32 cellular contexts compared by ENCODE assay signal in the genomic region with DNA sequence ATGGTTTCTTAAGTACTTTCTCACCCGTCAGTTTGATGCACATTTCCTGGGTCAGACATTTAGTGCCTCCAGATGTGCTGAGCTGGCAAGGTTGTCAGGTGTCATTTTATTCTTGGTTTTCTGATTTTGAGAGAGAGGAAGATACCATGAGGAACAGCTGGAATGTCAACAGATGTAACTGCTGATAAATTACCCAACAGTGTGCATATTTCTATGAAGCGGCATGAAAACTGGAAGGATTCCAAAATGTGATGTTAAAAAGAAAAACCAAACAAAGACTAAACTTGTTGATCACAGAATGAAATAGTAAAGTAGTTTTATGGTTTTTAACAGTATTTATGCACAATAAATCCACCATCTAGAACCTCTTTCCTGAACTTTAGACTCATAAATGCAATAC.
A peak's percentile ranks its signal among the peaks of the same experiment; 100 is the strongest.
DNase-seq lines count a peak whose midpoint lies in the region; ATAC-seq and TF ChIP-seq lines count a peak whose summit lies in the region.
"Had no signal": no experiment of that assay in that cellular context is flagged by ENCODE, and none has a peak within 500 bp of the region (broad histone marks: within the 10 kb centered on the region; RNA-seq: fewer than 3 reads in every experiment).

No MANE protein-coding gene starts in this region.

- no peak overlapping the region for H3K27ac Mint-ChIP-seq in HFFc6
- H3K27ac Mint-ChIP-seq: activated naive CD8-positive, alpha-beta T cell treated with anti-CD3 and anti-CD28 coated beads, Interleukin-2, amount 10 ng/mL, durations not matched to agents 7 days and 5 days; CD14-positive monocyte; H9; IgD-negative memory B cell; T-helper 17 cell; type B pancreatic cell had no signal

- no peak for ATAC-seq in HG03025 (IDR thresholded peaks at IDR 0.05; ENCODE audit: low FRiP score, unreplicated experiment)
- ATAC-seq: activated T-cell treated with anti-CD3 and anti-CD28 coated beads, Interleukin-2, amount 50 U/mL, for 4 hours; esophagus mucosa; left lung; PC-3; SK-N-SH treated with all-trans-retinoic acid at 6 μM for 48 hours; T-helper 17 cell had no signal

- no peaks in the 10 kb centered on the region; the same call in 1 of the 2 replicates for H3K27me3 Mint-ChIP-seq in HFFc6 (ENCODE audit: insufficient read depth)
- H3K27me3 Mint-ChIP-seq: activated naive CD8-positive, alpha-beta T cell treated with anti-CD3 and anti-CD28 coated beads, Interleukin-2, amount 10 ng/mL, durations not matched to agents 7 days and 5 days; IgD-negative memory B cell; T-helper 17 cell; type B pancreatic cell had no signal

- no peak overlapping the region for H3K4me3 Mint-ChIP-seq in HFFc6
- H3K4me3 Mint-ChIP-seq: activated naive CD8-positive, alpha-beta T cell treated with anti-CD3 and anti-CD28 coated beads, Interleukin-2, amount 10 ng/mL, durations not matched to agents 7 days and 5 days; activated T-cell treated with anti-CD3 and anti-CD28 coated beads, Interleukin-2, amount 50 U/mL, for 4 hours; CD14-positive monocyte; H9; IgD-negative memory B cell; T-helper 17 cell; type B pancreatic cell had no signal

- TF ChIP-seq CTCF in choroid plexus epithelial cell (conservative IDR thresholded peaks at IDR 0.05; ENCODE audit: low read depth, low read length), result no peak
- no peak for TF ChIP-seq CTCF in HFFc6 (IDR thresholded peaks at IDR 0.05)

- peaks cover 18% of the 10 kb centered on the region for H3K9me3 Mint-ChIP-seq in HFFc6
- H3K9me3 Mint-ChIP-seq: activated naive CD8-positive, alpha-beta T cell treated with anti-CD3 and anti-CD28 coated beads, Interleukin-2, amount 10 ng/mL, durations not matched to agents 7 days and 5 days; activated T-cell treated with anti-CD3 and anti-CD28 coated beads, Interleukin-2, amount 50 U/mL, for 4 hours; H9 had no signal

- H3K4me3 ChIP-seq in choroid plexus epithelial cell (ENCODE audit: low read depth, low read length), result no peak overlapping the region
- H3K4me3 ChIP-seq: left lung, right atrium auricular region, smooth muscle cell had no signal

- DNase-seq in AG08395 (ENCODE audit: low spot score) (peak; percentile 7), NCI-H2171 (lab: John Stamatoyannopoulos, UW) (peak; percentile 16), choroid plexus epithelial cell (ENCODE audit: low read depth) (peak; percentile 82), foreskin melanocyte (peak; percentile 41), dedifferentiated amniotic fluid mesenchymal stem cell (ENCODE audit: extremely low spot score) (no peak), NCI-H128 (lab: John Stamatoyannopoulos, UW; ENCODE audit: unreplicated experiment) (no peak), HFFc6 (no peak)
- DNase-seq: 8988T; activated gamma-delta T cell; activated naive CD8-positive, alpha-beta T cell treated with anti-CD3 and anti-CD28 coated beads, Interleukin-2, amount 10 ng/mL, durations not matched to agents 7 days and 5 days; activated T-cell treated with anti-CD3 and anti-CD28 coated beads, Interleukin-2, amount 50 U/mL, for 4 hours; Calu3; cortex of kidney; H9; left lung; mesenchymal stem cell; NCI-H1092; NCI-H187; NCI-H526; NK-92 treated with Interleukin-12 subunit alpha and Interleukin-12 subunit beta, amount 100 ng/mL, for 24 hours; PC-3; posterior cingulate gyrus; stimulated activated naive CD4-positive, alpha-beta T cell; T-helper 17 cell had no signal

- H3K36me3 Mint-ChIP-seq in HFFc6 (ENCODE audit: low read depth), result no peaks in the 10 kb centered on the region
- H3K36me3 Mint-ChIP-seq: activated naive CD8-positive, alpha-beta T cell treated with anti-CD3 and anti-CD28 coated beads, Interleukin-2, amount 10 ng/mL, durations not matched to agents 7 days and 5 days; CD14-positive monocyte; IgD-negative memory B cell; type B pancreatic cell had no signal

- H3K4me1 Mint-ChIP-seq in HFFc6 (ENCODE audit: low read depth), result no peaks in the 10 kb centered on the region
- H3K4me1 Mint-ChIP-seq: activated naive CD8-positive, alpha-beta T cell treated with anti-CD3 and anti-CD28 coated beads, Interleukin-2, amount 10 ng/mL, durations not matched to agents 7 days and 5 days; CD14-positive monocyte; IgD-negative memory B cell; T-helper 17 cell had no signal

Comparison
In these comparisons a context has a peak if more than half of its experiments do, and no peak if none do; other contexts are left out.
1. DNase-seq: peak in AG08395 (single experiment), NCI-H2171 (single experiment), choroid plexus epithelial cell (single experiment) and foreskin melanocyte (single experiment); none in dedifferentiated amniotic fluid mesenchymal stem cell (single experiment), NCI-H128 (single experiment) and HFFc6 (single experiment).